22 cellular contexts compared by ENCODE assay signal in the genomic region with DNA sequence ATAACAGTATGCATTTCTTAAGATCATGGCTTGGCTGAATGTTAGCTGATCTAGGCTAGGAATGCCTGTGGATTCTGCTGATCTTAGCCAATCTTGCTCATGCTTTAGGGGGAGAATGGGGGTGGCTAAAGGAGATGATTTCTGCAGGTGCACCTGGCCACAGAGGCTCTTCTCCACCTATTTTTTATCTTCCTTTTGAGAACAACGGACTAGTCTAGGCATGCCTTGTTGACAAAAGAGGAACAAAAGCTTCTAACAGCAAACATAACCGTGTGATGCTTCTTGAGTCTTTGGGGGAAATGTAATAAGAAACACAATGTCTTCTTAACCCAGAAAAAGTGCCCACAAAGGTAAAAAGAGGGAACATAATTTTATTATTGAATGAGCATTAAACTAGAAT.
DNase-seq lines count a peak whose midpoint lies in the region; ATAC-seq and TF ChIP-seq lines count a peak whose summit lies in the region.
"Had no signal": no experiment of that assay in that cellular context is flagged by ENCODE, and none has a peak within 500 bp of the region (broad histone marks: within the 10 kb centered on the region; RNA-seq: fewer than 3 reads in every experiment).

No MANE protein-coding gene starts in this region.

- ATAC-seq in GM21723 (IDR thresholded peaks at IDR 0.05; ENCODE audit: unreplicated experiment) (peak; percentile 62), HG02588 (IDR thresholded peaks at IDR 0.05; ENCODE audit: unreplicated experiment) (no peak)
- ATAC-seq in activated CD4-positive, CD25-positive, alpha-beta regulatory T cell treated with anti-CD3 and anti-CD28 coated beads, Interleukin-2, amount 50 U/mL, for 24 hours: no peak
- ATAC-seq: natural killer cell had no signal

- DNase-seq in NCI-H510A treated with DMSO at 0.1 percent for 48 hours (lab: John Stamatoyannopoulos, UW) (peak; percentile 45), NCI-H510A (lab: John Stamatoyannopoulos, UW) (no peak), NCI-H146 (lab: John Stamatoyannopoulos, UW) (peak; percentile 76), epithelial cell of esophagus (ENCODE audit: low read depth) (peak; percentile 57), NCI-H1694 treated with DMSO at 0.1 percent for 48 hours (lab: John Stamatoyannopoulos, UW) (no peak)
- DNase-seq: activated CD4-positive, alpha-beta T cell treated with anti-CD3 and anti-CD28 coated beads, Interleukin-2, amount 50 U/mL, for 1 hour; activated naive CD4-positive, alpha-beta T cell treated with Interleukin-2 at 50 U/mL for 16 hours; anterior cingulate cortex; CD8-positive, alpha-beta memory T cell; endodermal cell; hypothalamus; KG1; kidney glomerular epithelial cell; mesendoderm; natural killer cell; NCI-H2029; NK-92 treated with Interleukin-12 subunit alpha and Interleukin-12 subunit beta, amount 100 ng/mL, for 24 hours; stimulated activated CD4-positive, alpha-beta T cell treated with anti-CD3 and anti-CD28 coated beads, Interleukin-4, amount 100 ng/mL, for 24 hours; substantia nigra had no signal

- no peak overlapping the region for H3K4me3 ChIP-seq in epithelial cell of esophagus (ENCODE audit: low read length)

- no peak for TF ChIP-seq CTCF in epithelial cell of esophagus (IDR thresholded peaks at IDR 0.05; ENCODE audit: insufficient read depth, low read depth, low read length, missing control alignments)

Comparison
In these comparisons a context has a peak if more than half of its experiments do, and no peak if none do; other contexts are left out.
1. DNase-seq: peak in NCI-H510A treated with DMSO at 0.1 percent for 48 hours (single experiment), NCI-H146 (single experiment) and epithelial cell of esophagus (single experiment); none in NCI-H510A (single experiment) and NCI-H1694 treated with DMSO at 0.1 percent for 48 hours (single experiment).